ENCODE assay signal across 1 cellular context in the genomic region with DNA sequence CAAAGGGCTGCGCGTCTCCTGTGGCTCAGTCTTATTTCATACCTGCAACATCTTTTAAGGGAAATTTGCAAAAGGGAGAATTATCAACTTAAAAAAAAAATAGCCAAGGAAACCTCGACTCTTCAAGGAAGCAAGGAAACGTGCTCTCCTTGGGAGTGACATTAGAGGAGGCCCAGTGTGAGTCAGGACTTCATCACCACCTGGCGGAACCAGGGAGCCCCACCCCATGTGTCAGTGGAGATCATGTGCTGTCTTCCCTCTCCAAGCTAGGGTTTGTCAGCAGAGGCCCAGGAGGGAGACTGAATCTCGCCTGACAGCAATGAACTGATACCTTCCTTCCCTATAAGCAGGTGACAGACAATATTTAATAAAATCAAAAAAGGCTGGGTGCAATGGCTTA.
TF ChIP-seq lines count a peak whose summit lies in the region.

No MANE protein-coding gene starts in this region.

TF ChIP-seq in K562, 482 proteins besides CTCF, POLR2A, EP300 and RAD21 (continued from another document):
- TF ChIP-seq, protein P1, sequence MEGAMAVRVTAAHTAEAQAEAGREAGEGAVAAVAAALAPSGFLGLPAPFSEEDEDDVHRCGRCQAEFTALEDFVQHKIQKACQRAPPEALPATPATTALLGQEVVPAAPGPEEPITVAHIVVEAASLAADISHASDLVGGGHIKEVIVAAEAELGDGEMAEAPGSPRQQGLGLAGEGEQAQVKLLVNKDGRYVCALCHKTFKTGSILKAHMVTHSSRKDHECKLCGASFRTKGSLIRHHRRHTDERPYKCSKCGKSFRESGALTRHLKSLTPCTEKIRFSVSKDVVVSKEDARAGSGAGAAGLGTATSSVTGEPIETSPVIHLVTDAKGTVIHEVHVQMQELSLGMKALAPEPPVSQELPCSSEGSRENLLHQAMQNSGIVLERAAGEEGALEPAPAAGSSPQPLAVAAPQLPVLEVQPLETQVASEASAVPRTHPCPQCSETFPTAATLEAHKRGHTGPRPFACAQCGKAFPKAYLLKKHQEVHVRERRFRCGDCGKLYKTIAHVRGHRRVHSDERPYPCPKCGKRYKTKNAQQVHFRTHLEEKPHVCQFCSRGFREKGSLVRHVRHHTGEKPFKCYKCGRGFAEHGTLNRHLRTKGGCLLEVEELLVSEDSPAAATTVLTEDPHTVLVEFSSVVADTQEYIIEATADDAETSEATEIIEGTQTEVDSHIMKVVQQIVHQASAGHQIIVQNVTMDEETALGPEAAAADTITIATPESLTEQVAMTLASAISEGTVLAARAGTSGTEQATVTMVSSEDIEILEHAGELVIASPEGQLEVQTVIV (CRISPR knock-in tag; IDR thresholded peaks at IDR 0.05; ENCODE audit: borderline replicate concordance) = no peak
- no peak for TF ChIP-seq ZNF224 (CRISPR knock-in tag; IDR thresholded peaks at IDR 0.05)
- TF ChIP-seq, protein P2, sequence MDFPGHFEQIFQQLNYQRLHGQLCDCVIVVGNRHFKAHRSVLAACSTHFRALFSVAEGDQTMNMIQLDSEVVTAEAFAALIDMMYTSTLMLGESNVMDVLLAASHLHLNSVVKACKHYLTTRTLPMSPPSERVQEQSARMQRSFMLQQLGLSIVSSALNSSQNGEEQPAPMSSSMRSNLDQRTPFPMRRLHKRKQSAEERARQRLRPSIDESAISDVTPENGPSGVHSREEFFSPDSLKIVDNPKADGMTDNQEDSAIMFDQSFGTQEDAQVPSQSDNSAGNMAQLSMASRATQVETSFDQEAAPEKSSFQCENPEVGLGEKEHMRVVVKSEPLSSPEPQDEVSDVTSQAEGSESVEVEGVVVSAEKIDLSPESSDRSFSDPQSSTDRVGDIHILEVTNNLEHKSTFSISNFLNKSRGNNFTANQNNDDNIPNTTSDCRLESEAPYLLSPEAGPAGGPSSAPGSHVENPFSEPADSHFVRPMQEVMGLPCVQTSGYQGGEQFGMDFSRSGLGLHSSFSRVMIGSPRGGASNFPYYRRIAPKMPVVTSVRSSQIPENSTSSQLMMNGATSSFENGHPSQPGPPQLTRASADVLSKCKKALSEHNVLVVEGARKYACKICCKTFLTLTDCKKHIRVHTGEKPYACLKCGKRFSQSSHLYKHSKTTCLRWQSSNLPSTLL (IDR thresholded peaks at IDR 0.05) = no peak
- no peak for TF ChIP-seq ESRRA (IDR thresholded peaks at IDR 0.05; ENCODE audit: borderline replicate concordance, low read depth)
- TF ChIP-seq STAT5B (CRISPR knock-in tag; IDR thresholded peaks at IDR 0.05) = no peak
- no peak for TF ChIP-seq ARNT (IDR thresholded peaks at IDR 0.05)
- no peak for TF ChIP-seq ZC3H4 (CRISPR knock-in tag; IDR thresholded peaks at IDR 0.05; ENCODE audit: borderline replicate concordance)
- no peak for TF ChIP-seq CBX1 (IDR thresholded peaks at IDR 0.05; ENCODE audit: low read depth)
- TF ChIP-seq RUNX1 (IDR thresholded peaks at IDR 0.05; ENCODE audit: low read depth) = no peak
- TF ChIP-seq ZNF384 (IDR thresholded peaks at IDR 0.05; ENCODE audit: low read depth, low read length) = no peak
- no peak for TF ChIP-seq MBD2 (IDR thresholded peaks at IDR 0.05; ENCODE audit: borderline replicate concordance, low read depth)
- TF ChIP-seq BDP1 (IDR thresholded peaks at IDR 0.05; ENCODE audit: insufficient read depth, insufficient read length) = no peak
- no peak for TF ChIP-seq ZNF79 (CRISPR knock-in tag; IDR thresholded peaks at IDR 0.05; ENCODE audit: low read depth)
- no peak for TF ChIP-seq EZH2 (IDR thresholded peaks at IDR 0.05; ENCODE audit: borderline replicate concordance, low read depth, low read length)
- no peak for TF ChIP-seq ZNF175 (CRISPR knock-in tag; IDR thresholded peaks at IDR 0.05; ENCODE audit: low read depth)
- TF ChIP-seq TGIF2 (CRISPR knock-in tag; IDR thresholded peaks at IDR 0.05) = no peak
- no peak for TF ChIP-seq KLF1 (tag; IDR thresholded peaks at IDR 0.05)
- TF ChIP-seq CBX8 (IDR thresholded peaks at IDR 0.05; ENCODE audit: borderline replicate concordance, extremely low read depth, low read depth, low read length, poor library complexity, severe bottlenecking) = no peak
- TF ChIP-seq, protein P3, sequence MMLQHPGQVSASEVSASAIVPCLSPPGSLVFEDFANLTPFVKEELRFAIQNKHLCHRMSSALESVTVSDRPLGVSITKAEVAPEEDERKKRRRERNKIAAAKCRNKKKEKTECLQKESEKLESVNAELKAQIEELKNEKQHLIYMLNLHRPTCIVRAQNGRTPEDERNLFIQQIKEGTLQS (IDR thresholded peaks at IDR 0.05) = peak; percentile 60; the same call in 1 of the 2 replicates
- TF ChIP-seq, protein P3 (CRISPR knock-in tag; conservative IDR thresholded peaks at IDR 0.05) = no peak
- no peak for TF ChIP-seq MAFG (tag; conservative IDR thresholded peaks at IDR 0.05)
- peak; percentile 68; the same call in 1 of the 2 replicates for TF ChIP-seq JUN (IDR thresholded peaks at IDR 0.05; ENCODE audit: borderline replicate concordance, low read depth, low read length)
- no peak for TF ChIP-seq JUN (CRISPR knock-in tag; IDR thresholded peaks at IDR 0.05; ENCODE audit: borderline replicate concordance)
- TF ChIP-seq, protein P4, sequence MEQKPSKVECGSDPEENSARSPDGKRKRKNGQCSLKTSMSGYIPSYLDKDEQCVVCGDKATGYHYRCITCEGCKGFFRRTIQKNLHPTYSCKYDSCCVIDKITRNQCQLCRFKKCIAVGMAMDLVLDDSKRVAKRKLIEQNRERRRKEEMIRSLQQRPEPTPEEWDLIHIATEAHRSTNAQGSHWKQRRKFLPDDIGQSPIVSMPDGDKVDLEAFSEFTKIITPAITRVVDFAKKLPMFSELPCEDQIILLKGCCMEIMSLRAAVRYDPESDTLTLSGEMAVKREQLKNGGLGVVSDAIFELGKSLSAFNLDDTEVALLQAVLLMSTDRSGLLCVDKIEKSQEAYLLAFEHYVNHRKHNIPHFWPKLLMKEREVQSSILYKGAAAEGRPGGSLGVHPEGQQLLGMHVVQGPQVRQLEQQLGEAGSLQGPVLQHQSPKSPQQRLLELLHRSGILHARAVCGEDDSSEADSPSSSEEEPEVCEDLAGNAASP (IDR thresholded peaks at IDR 0.05) = no peak
- TF ChIP-seq, protein P5, sequence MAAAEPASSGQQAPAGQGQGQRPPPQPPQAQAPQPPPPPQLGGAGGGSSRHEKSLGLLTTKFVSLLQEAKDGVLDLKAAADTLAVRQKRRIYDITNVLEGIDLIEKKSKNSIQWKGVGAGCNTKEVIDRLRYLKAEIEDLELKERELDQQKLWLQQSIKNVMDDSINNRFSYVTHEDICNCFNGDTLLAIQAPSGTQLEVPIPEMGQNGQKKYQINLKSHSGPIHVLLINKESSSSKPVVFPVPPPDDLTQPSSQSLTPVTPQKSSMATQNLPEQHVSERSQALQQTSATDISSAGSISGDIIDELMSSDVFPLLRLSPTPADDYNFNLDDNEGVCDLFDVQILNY (CRISPR knock-in tag; IDR thresholded peaks at IDR 0.05) = no peak
- TF ChIP-seq, protein P6, sequence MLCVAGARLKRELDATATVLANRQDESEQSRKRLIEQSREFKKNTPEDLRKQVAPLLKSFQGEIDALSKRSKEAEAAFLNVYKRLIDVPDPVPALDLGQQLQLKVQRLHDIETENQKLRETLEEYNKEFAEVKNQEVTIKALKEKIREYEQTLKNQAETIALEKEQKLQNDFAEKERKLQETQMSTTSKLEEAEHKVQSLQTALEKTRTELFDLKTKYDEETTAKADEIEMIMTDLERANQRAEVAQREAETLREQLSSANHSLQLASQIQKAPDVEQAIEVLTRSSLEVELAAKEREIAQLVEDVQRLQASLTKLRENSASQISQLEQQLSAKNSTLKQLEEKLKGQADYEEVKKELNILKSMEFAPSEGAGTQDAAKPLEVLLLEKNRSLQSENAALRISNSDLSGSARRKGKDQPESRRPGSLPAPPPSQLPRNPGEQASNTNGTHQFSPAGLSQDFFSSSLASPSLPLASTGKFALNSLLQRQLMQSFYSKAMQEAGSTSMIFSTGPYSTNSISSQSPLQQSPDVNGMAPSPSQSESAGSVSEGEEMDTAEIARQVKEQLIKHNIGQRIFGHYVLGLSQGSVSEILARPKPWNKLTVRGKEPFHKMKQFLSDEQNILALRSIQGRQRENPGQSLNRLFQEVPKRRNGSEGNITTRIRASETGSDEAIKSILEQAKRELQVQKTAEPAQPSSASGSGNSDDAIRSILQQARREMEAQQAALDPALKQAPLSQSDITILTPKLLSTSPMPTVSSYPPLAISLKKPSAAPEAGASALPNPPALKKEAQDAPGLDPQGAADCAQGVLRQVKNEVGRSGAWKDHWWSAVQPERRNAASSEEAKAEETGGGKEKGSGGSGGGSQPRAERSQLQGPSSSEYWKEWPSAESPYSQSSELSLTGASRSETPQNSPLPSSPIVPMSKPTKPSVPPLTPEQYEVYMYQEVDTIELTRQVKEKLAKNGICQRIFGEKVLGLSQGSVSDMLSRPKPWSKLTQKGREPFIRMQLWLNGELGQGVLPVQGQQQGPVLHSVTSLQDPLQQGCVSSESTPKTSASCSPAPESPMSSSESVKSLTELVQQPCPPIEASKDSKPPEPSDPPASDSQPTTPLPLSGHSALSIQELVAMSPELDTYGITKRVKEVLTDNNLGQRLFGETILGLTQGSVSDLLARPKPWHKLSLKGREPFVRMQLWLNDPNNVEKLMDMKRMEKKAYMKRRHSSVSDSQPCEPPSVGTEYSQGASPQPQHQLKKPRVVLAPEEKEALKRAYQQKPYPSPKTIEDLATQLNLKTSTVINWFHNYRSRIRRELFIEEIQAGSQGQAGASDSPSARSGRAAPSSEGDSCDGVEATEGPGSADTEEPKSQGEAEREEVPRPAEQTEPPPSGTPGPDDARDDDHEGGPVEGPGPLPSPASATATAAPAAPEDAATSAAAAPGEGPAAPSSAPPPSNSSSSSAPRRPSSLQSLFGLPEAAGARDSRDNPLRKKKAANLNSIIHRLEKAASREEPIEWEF (CRISPR knock-in tag; IDR thresholded peaks at IDR 0.05) = no peak
- TF ChIP-seq ZNF23 (CRISPR knock-in tag; IDR thresholded peaks at IDR 0.05) = no peak
